Comparison of ENCODE assay signal across 1 cellular context in genomic region chr3:184639351-184639750, GRCh38.
TF ChIP-seq lines count a peak whose summit lies in the region.

No MANE protein-coding gene starts in this region.

TF ChIP-seq in SK-N-SH treated with all-trans-retinoic acid at 6 μM for 48 hours, 23 proteins besides CTCF, POLR2A, EP300 and RAD21 (continued from another document):
- TF ChIP-seq POU6F1 (CRISPR knock-in tag; IDR thresholded peaks at IDR 0.05; ENCODE audit: borderline replicate concordance, low read depth), result no peak
TF ChIP-seq in SK-N-SH treated with all-trans-retinoic acid at 6 μM for 48 hours: peak in this region for 0.
